ENCODE assay signal across 9 cellular contexts in genomic region chr7:2030475-2031456, GRCh38.
DNase-seq lines count a peak whose midpoint lies in the region; ATAC-seq lines count a peak whose summit lies in the region.
"Had no signal": no experiment of that assay in that cellular context is flagged by ENCODE, and none has a peak within 500 bp of the region (broad histone marks: within the 10 kb centered on the region; RNA-seq: fewer than 3 reads in every experiment).

No MANE protein-coding gene starts in this region.

- H3K4me3 ChIP-seq in CD8-positive, alpha-beta memory T cell (ENCODE audit: low read length), result no peak overlapping the region

- H3K27me3 Mint-ChIP-seq in CD8-positive, alpha-beta memory T cell, result peaks cover 0 to 4% of the 10 kb centered on the region in 2 donors
- H3K27me3 Mint-ChIP-seq in activated naive CD8-positive, alpha-beta T cell treated with anti-CD3 and anti-CD28 coated beads, Interleukin-2, amount 50 U/mL, for 24 hours, result no peaks in the 10 kb centered on the region
- H3K27me3 Mint-ChIP-seq in natural killer cell treated with Interleukin-12 subunit alpha and Interleukin-12 subunit beta and Interleukin-15 and Interleukin-18, amount 100 ng/mL, for 72 hours, result peaks cover 0 to 28% of the 10 kb centered on the region in 2 donors

- POLR2A ChIA-PET in CD8-positive, alpha-beta memory T cell (lab: Charles Lee), result interaction anchor here (0.9 kb wide), 1 partner anchor 91 kb away, joined by 3 read pairs; no protein-coding TSS in a partner anchor

- peak overlapping the region in 5 of 7 donors; percentile 33 to 65 (median 59) for H3K4me3 Mint-ChIP-seq in CD8-positive, alpha-beta memory T cell
- no peak overlapping the region for H3K4me3 Mint-ChIP-seq in activated naive CD8-positive, alpha-beta T cell treated with anti-CD3 and anti-CD28 coated beads, Interleukin-2, amount 50 U/mL, for 24 hours
- peak overlapping the region; percentile 65 for H3K4me3 Mint-ChIP-seq in natural killer cell treated with Interleukin-12 subunit alpha and Interleukin-12 subunit beta and Interleukin-15 and Interleukin-18, amount 100 ng/mL, for 72 hours

- H3K4me1 Mint-ChIP-seq in CD8-positive, alpha-beta memory T cell, result peaks cover 20 to 32% (median 26%) of the 10 kb centered on the region in 3 donors
- H3K4me1 Mint-ChIP-seq in activated naive CD8-positive, alpha-beta T cell treated with anti-CD3 and anti-CD28 coated beads, Interleukin-2, amount 50 U/mL, for 24 hours, result peaks cover 40% of the 10 kb centered on the region
- peaks cover 22 to 35% of the 10 kb centered on the region in 2 donors for H3K4me1 Mint-ChIP-seq in natural killer cell treated with Interleukin-12 subunit alpha and Interleukin-12 subunit beta and Interleukin-15 and Interleukin-18, amount 100 ng/mL, for 72 hours (ENCODE audit: low read depth in 2 of 2)

- peak; percentile 42 for ATAC-seq in activated naive CD8-positive, alpha-beta T cell treated with anti-CD3 and anti-CD28 coated beads, Interleukin-2, amount 50 U/mL, for 24 hours
- ATAC-seq in natural killer cell treated with Interleukin-12 subunit alpha and Interleukin-12 subunit beta and Interleukin-15 and Interleukin-18, amount 100 ng/mL, for 72 hours, result peak; percentile 78 to 82
- no peak for ATAC-seq in HG03457 (IDR thresholded peaks at IDR 0.05; ENCODE audit: unreplicated experiment)
- ATAC-seq in GM19467 (IDR thresholded peaks at IDR 0.05; ENCODE audit: unreplicated experiment), result no peak
- ATAC-seq in HG03108 (IDR thresholded peaks at IDR 0.05; ENCODE audit: unreplicated experiment), result no peak

- DNase-seq in CD8-positive, alpha-beta memory T cell, result peak in 4 of 5 donors; percentile 13 to 68 (median 58)
- peak; percentile 84 for DNase-seq in NCI-H1694 treated with DMSO at 0.1 percent for 48 hours (lab: John Stamatoyannopoulos, UW)
- DNase-seq in activated naive CD8-positive, alpha-beta T cell treated with anti-CD3 and anti-CD28 coated beads, Interleukin-2, amount 50 U/mL, for 24 hours, result peak; percentile 45
- DNase-seq in natural killer cell treated with Interleukin-12 subunit alpha and Interleukin-12 subunit beta and Interleukin-15 and Interleukin-18, amount 100 ng/mL, for 72 hours (ENCODE audit: low spot score), result peak; percentile 60
- DNase-seq in SW 1271 (lab: John Stamatoyannopoulos, UW), result no peak
- DNase-seq: activated T-cell treated with anti-CD3 and anti-CD28 coated beads, Interleukin-2, amount 50 U/mL, for 1 hour had no signal

- peaks cover 5 to 33% (median 11%) of the 10 kb centered on the region in 3 donors for H3K36me3 Mint-ChIP-seq in CD8-positive, alpha-beta memory T cell
- peaks cover 31% of the 10 kb centered on the region for H3K36me3 Mint-ChIP-seq in activated naive CD8-positive, alpha-beta T cell treated with anti-CD3 and anti-CD28 coated beads, Interleukin-2, amount 50 U/mL, for 24 hours (ENCODE audit: low read depth)
- peaks cover 34% of the 10 kb centered on the region for H3K36me3 Mint-ChIP-seq in natural killer cell treated with Interleukin-12 subunit alpha and Interleukin-12 subunit beta and Interleukin-15 and Interleukin-18, amount 100 ng/mL, for 72 hours

- no peaks in the 10 kb centered on the region for H3K36me3 ChIP-seq in CD8-positive, alpha-beta memory T cell (ENCODE audit: insufficient read depth, low read length)

- H3K27ac ChIP-seq in CD8-positive, alpha-beta memory T cell (ENCODE audit: low read depth, low read length), result no peak overlapping the region

- CTCF ChIA-PET in CD8-positive, alpha-beta memory T cell (lab: Charles Lee), result interaction anchor here (1.4 kb wide), 1 partner anchor 9 kb away, joined by 4 read pairs; no protein-coding TSS in a partner anchor

- peak overlapping the region in 5 of 8 donors; percentile 44 to 91 (median 60) for H3K27ac Mint-ChIP-seq in CD8-positive, alpha-beta memory T cell
- no peak overlapping the region for H3K27ac Mint-ChIP-seq in activated naive CD8-positive, alpha-beta T cell treated with anti-CD3 and anti-CD28 coated beads, Interleukin-2, amount 50 U/mL, for 24 hours
- H3K27ac Mint-ChIP-seq in natural killer cell treated with Interleukin-12 subunit alpha and Interleukin-12 subunit beta and Interleukin-15 and Interleukin-18, amount 100 ng/mL, for 72 hours, result no peak overlapping the region

- H3K27me3 ChIP-seq in CD8-positive, alpha-beta memory T cell (ENCODE audit: insufficient read depth, low read length, poor library complexity, severe bottlenecking), result no peaks in the 10 kb centered on the region

- peaks cover 15 to 26% (median 21%) of the 10 kb centered on the region in 5 donors for H3K9me3 Mint-ChIP-seq in CD8-positive, alpha-beta memory T cell
- H3K9me3 Mint-ChIP-seq in activated naive CD8-positive, alpha-beta T cell treated with anti-CD3 and anti-CD28 coated beads, Interleukin-2, amount 50 U/mL, for 24 hours, result peaks cover 27% of the 10 kb centered on the region
- peaks cover 8% of the 10 kb centered on the region for H3K9me3 Mint-ChIP-seq in natural killer cell treated with Interleukin-12 subunit alpha and Interleukin-12 subunit beta and Interleukin-15 and Interleukin-18, amount 100 ng/mL, for 72 hours

- peaks cover 6% of the 10 kb centered on the region for H3K9me3 ChIP-seq in CD8-positive, alpha-beta memory T cell (ENCODE audit: low read length)

- peaks cover 20% of the 10 kb centered on the region for H3K4me1 ChIP-seq in CD8-positive, alpha-beta memory T cell (ENCODE audit: insufficient read depth, low read length)

Comparison
In these comparisons a context has a peak if more than half of its experiments do, and no peak if none do; other contexts are left out.
1. DNase-seq: peak in CD8-positive, alpha-beta memory T cell (4 of 5), NCI-H1694 treated with DMSO at 0.1 percent for 48 hours (single experiment), activated naive CD8-positive, alpha-beta T cell treated with anti-CD3 and anti-CD28 coated beads, Interleukin-2, amount 50 U/mL, for 24 hours (single experiment) and natural killer cell treated with Interleukin-12 subunit alpha and Interleukin-12 subunit beta and Interleukin-15 and Interleukin-18, amount 100 ng/mL, for 72 hours (single experiment); none in SW 1271 (0 of 2).
2. H3K27ac Mint-ChIP-seq: peak in CD8-positive, alpha-beta memory T cell (5 of 8); none in activated naive CD8-positive, alpha-beta T cell treated with anti-CD3 and anti-CD28 coated beads, Interleukin-2, amount 50 U/mL, for 24 hours (single experiment) and natural killer cell treated with Interleukin-12 subunit alpha and Interleukin-12 subunit beta and Interleukin-15 and Interleukin-18, amount 100 ng/mL, for 72 hours (0 of 2).
3. ATAC-seq: peak in activated naive CD8-positive, alpha-beta T cell treated with anti-CD3 and anti-CD28 coated beads, Interleukin-2, amount 50 U/mL, for 24 hours (single experiment) and natural killer cell treated with Interleukin-12 subunit alpha and Interleukin-12 subunit beta and Interleukin-15 and Interleukin-18, amount 100 ng/mL, for 72 hours (2 of 2); none in HG03457 (single experiment), GM19467 (single experiment) and HG03108 (single experiment).